Comparison of ENCODE assay signal across 24 cellular contexts in the genomic region with DNA sequence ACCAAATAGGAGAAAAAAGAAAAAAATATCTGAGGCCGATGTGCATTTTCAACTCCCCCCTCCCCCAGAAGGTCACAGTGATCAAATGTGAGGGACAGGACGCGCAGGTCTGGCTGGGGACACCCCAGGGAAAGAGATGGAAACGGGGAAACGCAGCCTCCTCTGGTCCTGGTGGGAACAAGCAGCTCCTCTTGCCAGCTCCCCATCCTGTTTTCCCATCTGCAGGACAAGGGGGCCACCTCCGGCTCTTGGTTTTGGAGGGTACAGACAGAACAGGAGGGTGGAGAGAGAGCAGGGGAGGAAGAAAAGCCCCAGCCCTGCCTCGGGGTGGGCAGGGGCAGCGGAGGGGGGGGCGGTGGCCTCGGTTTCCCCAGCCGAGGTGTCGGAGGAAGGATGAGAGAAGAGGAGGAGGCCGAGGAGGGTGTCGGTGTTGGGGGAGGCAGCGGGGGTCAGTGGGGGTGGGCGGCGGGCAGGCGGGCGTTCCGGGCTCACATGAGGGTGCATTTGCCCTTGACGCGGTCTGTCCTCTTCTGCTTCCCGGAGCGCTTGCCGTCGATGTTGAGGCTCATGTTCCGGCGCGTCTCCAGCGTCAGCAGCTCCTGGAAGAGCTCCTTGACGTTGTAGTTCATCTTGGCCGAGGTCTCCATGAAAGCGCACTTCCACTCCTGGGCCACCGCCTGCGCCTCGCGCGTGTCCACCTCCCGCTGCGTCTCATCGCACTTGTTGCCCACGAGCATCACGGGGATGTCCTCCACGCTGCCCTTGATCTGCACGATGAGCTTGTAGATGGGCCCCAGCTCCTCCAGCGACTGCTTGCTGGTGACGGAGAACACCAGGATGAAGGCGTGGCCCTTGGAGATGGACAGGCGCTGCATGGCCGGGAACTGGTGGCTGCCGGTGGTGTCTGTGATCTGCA. TPM values are rescaled to one million over a fixed set of nuclear protein-coding genes. Genes with fewer than 3 reads are reported as not detected.
"Had no signal": no experiment of that assay in that cellular context is flagged by ENCODE, and none has a peak within 500 bp of the region (broad histone marks: within the 10 kb centered on the region; RNA-seq: fewer than 3 reads in every experiment).

No MANE protein-coding gene starts in this region.

- H3K27me3 Mint-ChIP-seq: stimulated activated memory B cell treated with anti-CD40 and anti-IgM and Interleukin-4, amounts not matched to agents 10 μg/mL and 1 μg/mL and 100 μg/mL, for 72 hours had no signal

- DNase-seq: cerebellar nuclear complex; dermis blood vessel endothelial cell; esophagus squamous epithelium; foreskin fibroblast; glutamatergic neuron; islet precursor cell; left lung; naive thymus-derived CD4-positive, alpha-beta T cell; occipital lobe; psoas muscle; retina; right lobe of liver; spleen; stimulated activated CD4-positive, alpha-beta T cell treated with anti-CD3 and anti-CD28 coated beads, Interleukin-15, amount 100 ng/mL, for 24 hours; stimulated activated CD4-positive, alpha-beta T cell treated with anti-CD3 and anti-CD28 coated beads, Interleukin-1b, Interleukin-23, amount 100 ng/mL, for 48 hours; stimulated activated CD4-positive, alpha-beta T cell treated with anti-CD3 and anti-CD28 coated beads, Interleukin-4, amount 100 ng/mL, for 24 hours; tibial artery had no signal

- H3K9me3 ChIP-seq: right lobe of liver had no signal

- H3K27ac Mint-ChIP-seq: naive thymus-derived CD4-positive, alpha-beta T cell; neural progenitor cell; stimulated activated naive CD8-positive, alpha-beta T cell treated with anti-CD3 and anti-CD28 coated beads, Interleukin-15, Interleukin-2, amounts not matched to agents 100 ng/mL and 50 ng/mL, for 24 hours had no signal

- H2AFZ ChIP-seq: neural progenitor cell, parathyroid adenoma had no signal

- ATAC-seq: gastroesophageal sphincter; left lung; naive thymus-derived CD4-positive, alpha-beta T cell; psoas muscle; right lobe of liver had no signal

- H3K9ac ChIP-seq: neural progenitor cell, parathyroid adenoma had no signal

- H3K4me3 Mint-ChIP-seq: naive thymus-derived CD4-positive, alpha-beta T cell; neural progenitor cell; stimulated activated memory B cell treated with anti-CD40 and anti-IgM and Interleukin-4, amounts not matched to agents 10 μg/mL and 1 μg/mL and 100 μg/mL, for 72 hours; stimulated activated naive CD8-positive, alpha-beta T cell treated with anti-CD3 and anti-CD28 coated beads, Interleukin-15, Interleukin-2, amounts not matched to agents 100 ng/mL and 50 ng/mL, for 24 hours had no signal

- H3K27ac ChIP-seq: esophagus squamous epithelium, gastroesophageal sphincter, left lung, neural progenitor cell, parathyroid adenoma, psoas muscle, right lobe of liver, spleen, tibial artery had no signal

- H3K4me1 ChIP-seq: psoas muscle, right lobe of liver had no signal

- H3K4me2 ChIP-seq: neural progenitor cell had no signal

- FAIRE-seq: colon had no signal

- H3K79me2 ChIP-seq: parathyroid adenoma had no signal

- H3K4me3 ChIP-seq: esophagus squamous epithelium, gastroesophageal sphincter, left lung, neural progenitor cell, psoas muscle, right lobe of liver, spleen, tibial artery had no signal

- H3K36me3 ChIP-seq: esophagus squamous epithelium, left lung, neural progenitor cell, right lobe of liver, spleen, tibial artery had no signal

RNA-seq across cellular contexts. Expression of a gene that starts 4.2 kb away (rescaled TPM):
- total RNA-seq: epithelial cell of proximal tubule had no signal
- polyA plus RNA-seq: naive thymus-derived CD4-positive, alpha-beta T cell had no signal
